ENCODE assay signal across 20 cellular contexts in genomic region chr5:3352711-3353110, GRCh38.
DNase-seq lines count a peak whose midpoint lies in the region; ATAC-seq, FAIRE-seq and TF ChIP-seq lines count a peak whose summit lies in the region.
"Had no signal": no experiment of that assay in that cellular context is flagged by ENCODE, and none has a peak within 500 bp of the region (broad histone marks: within the 10 kb centered on the region; RNA-seq: fewer than 3 reads in every experiment).

No MANE protein-coding gene starts in this region.

- no peaks in the 10 kb centered on the region for H3K36me3 Mint-ChIP-seq in endodermal cell (ENCODE audit: low read depth)
- H3K36me3 Mint-ChIP-seq: CD14-positive monocyte; CD8-positive, alpha-beta T cell had no signal

- H3K27me3 ChIP-seq in endodermal cell (ENCODE audit: control insufficient read depth, insufficient read depth, low read length, poor library complexity, severe bottlenecking) (no peaks in the 10 kb centered on the region), pancreas (no peaks in the 10 kb centered on the region)

- TF ChIP-seq CTCF in endodermal cell (conservative IDR thresholded peaks at IDR 0.05) (no peak), pancreas (IDR thresholded peaks at IDR 0.05) (no peak)

- H3K4me1 ChIP-seq in endodermal cell (ENCODE audit: control insufficient read depth, insufficient read depth, low read length) = no peaks in the 10 kb centered on the region
- H3K4me1 ChIP-seq in pancreas = no peaks in the 10 kb centered on the region

- H3K36me3 ChIP-seq in endodermal cell (ENCODE audit: control insufficient read depth, insufficient read depth, low read length) (no peaks in the 10 kb centered on the region), pancreas (no peaks in the 10 kb centered on the region)

- H3K4me3 ChIP-seq in endodermal cell (ENCODE audit: low read length) (no peak overlapping the region), pancreas (no peak overlapping the region)

- intact Hi-C loops in sciatic nerve (cut with DNase I) = no loop called here
- intact Hi-C loops in pancreas (cut with DNase I) = no loop called here

- no peak for ATAC-seq in sciatic nerve
- ATAC-seq in pancreas = no peak
- ATAC-seq: CD8-positive, alpha-beta T cell; HCT116 had no signal

- H3K27ac ChIP-seq in endodermal cell (ENCODE audit: low read depth, low read length) (no peak overlapping the region), pancreas (no peak overlapping the region)
- H3K27ac ChIP-seq: 22Rv1, HL-60 had no signal

- peaks cover 14% of the 10 kb centered on the region for H3K27me3 Mint-ChIP-seq in endodermal cell (ENCODE audit: insufficient read depth)

- 95 to 97% methylated on average over 5 to 8 of the region's 8 CpGs for WGBS in endodermal cell (ENCODE audit: insufficient coverage in 1 of 2, insufficient read length in 1 of 2), 2 experiments
- WGBS in pancreas, 2 donors = 53 to 77% methylated on average over 8 of the region's 8 CpGs

- peak; percentile 5 for DNase-seq in activated CD8-positive, alpha-beta memory T cell treated with anti-CD3 and anti-CD28 coated beads for 24 hours
- no peak for DNase-seq in activated CD8-positive, alpha-beta memory T cell treated with anti-CD3 and anti-CD28 coated beads, Interleukin-2, amount 50 U/mL, for 4 hours
- DNase-seq in endodermal cell (peak; percentile 7), sciatic nerve (ENCODE audit: low spot score) (peak; percentile 8), ureter (ENCODE audit: low spot score) (peak; percentile 14), superior temporal gyrus (ENCODE audit: extremely low spot score) (no peak), pancreas (no peak)
- DNase-seq in activated CD4-positive, alpha-beta T cell treated with anti-CD3 and anti-CD28 coated beads, Interleukin-2, amount 50 U/mL, for 4 hours = no peak
- DNase-seq: COR-L47, DMS153, DMS79 treated with DMSO at 0.1 percent for 48 hours, EL had no signal

- H3K27ac Mint-ChIP-seq in endodermal cell = no peak overlapping the region
- H3K27ac Mint-ChIP-seq: CD8-positive, alpha-beta T cell had no signal

- H3K4me3 Mint-ChIP-seq in endodermal cell = no peak overlapping the region
- H3K4me3 Mint-ChIP-seq: CD14-positive monocyte; CD8-positive, alpha-beta T cell had no signal

- no peaks in the 10 kb centered on the region for H3K9me3 Mint-ChIP-seq in endodermal cell
- H3K9me3 Mint-ChIP-seq: CD8-positive, alpha-beta T cell had no signal

- H3K4me1 Mint-ChIP-seq in endodermal cell = peaks cover 18% of the 10 kb centered on the region
- H3K4me1 Mint-ChIP-seq: CD14-positive monocyte had no signal

- no peak overlapping the region for H3K9ac ChIP-seq in endodermal cell (ENCODE audit: extremely low read depth, low read length, poor library complexity, severe bottlenecking)

- no peaks in the 10 kb centered on the region for H3K9me3 ChIP-seq in endodermal cell (ENCODE audit: control insufficient read depth, low read length)
- H3K9me3 ChIP-seq in pancreas = no peaks in the 10 kb centered on the region

- no peak for FAIRE-seq in pancreas (lab: Jason Lieb, UNC)
- FAIRE-seq: D721Med, G401.6, GM12892 had no signal

Comparison
In these comparisons a context has a peak if more than half of its experiments do, and no peak if none do; other contexts are left out.
1. DNase-seq: peak in activated CD8-positive, alpha-beta memory T cell treated with anti-CD3 and anti-CD28 coated beads for 24 hours (single experiment), endodermal cell (single experiment), sciatic nerve (single experiment) and ureter (single experiment); none in activated CD8-positive, alpha-beta memory T cell treated with anti-CD3 and anti-CD28 coated beads, Interleukin-2, amount 50 U/mL, for 4 hours (single experiment), superior temporal gyrus (single experiment), pancreas (0 of 6) and activated CD4-positive, alpha-beta T cell treated with anti-CD3 and anti-CD28 coated beads, Interleukin-2, amount 50 U/mL, for 4 hours (0 of 2).